1 cellular context compared by ENCODE assay signal in the genomic region with DNA sequence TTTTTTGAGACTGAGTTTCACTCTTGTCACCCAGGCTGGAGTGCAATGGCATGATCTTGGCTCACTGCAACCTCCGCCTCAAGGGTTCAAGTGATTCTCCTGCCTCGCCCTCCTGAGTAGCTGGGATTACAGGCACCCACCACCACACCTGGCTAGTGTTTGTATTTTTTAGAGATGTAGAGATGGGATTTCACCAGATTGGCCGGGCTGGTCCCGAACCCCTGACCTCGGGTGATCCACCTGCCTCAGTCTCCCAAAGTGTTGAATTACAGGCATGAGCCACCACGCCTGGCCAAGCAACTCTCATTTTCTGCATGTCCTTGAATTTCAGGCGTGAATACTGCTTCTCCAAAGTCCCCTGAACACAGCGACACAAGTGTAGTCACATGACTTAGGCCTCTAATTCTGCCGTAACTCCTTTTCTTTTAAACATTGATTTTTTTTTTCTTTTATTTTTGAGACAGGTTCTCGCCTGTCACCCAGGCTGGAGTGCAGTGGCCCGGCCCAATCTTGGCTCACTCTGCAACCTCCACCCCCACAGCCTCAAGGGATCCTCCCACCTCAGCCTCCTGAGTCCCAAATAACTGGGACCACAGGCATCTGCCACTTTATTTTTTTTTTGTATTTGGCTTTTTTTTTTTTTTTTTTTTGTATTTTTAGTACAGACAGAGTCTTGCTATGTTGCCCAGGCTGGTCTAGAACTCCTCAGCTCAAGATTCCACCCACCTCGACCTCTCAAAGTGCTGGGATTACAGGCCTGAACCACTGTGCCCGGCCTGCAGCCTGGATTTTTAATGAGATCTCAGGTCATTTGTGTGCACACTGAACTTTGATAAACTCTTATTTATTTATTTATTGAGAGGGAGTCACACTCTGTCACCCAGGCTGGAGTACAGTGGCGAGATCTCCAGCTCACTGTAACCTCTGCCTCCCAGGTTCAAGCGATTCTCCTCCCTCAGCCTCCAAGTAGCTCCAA.
TF ChIP-seq lines count a peak whose summit lies in the region.

No MANE protein-coding gene starts in this region.

TF ChIP-seq in K562, 482 proteins besides CTCF, POLR2A, EP300 and RAD21:
- TF ChIP-seq, protein P1, sequence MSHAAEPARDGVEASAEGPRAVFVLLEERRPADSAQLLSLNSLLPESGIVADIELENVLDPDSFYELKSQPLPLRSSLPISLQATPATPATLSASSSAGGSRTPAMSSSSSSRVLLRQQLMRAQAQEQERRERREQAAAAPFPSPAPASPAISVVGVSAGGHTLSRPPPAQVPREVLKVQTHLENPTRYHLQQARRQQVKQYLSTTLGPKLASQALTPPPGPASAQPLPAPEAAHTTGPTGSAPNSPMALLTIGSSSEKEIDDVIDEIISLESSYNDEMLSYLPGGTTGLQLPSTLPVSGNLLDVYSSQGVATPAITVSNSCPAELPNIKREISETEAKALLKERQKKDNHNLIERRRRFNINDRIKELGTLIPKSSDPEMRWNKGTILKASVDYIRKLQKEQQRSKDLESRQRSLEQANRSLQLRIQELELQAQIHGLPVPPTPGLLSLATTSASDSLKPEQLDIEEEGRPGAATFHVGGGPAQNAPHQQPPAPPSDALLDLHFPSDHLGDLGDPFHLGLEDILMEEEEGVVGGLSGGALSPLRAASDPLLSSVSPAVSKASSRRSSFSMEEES (CRISPR knock-in tag; IDR thresholded peaks at IDR 0.05), result peak; percentile 83
- TF ChIP-seq, protein P2, sequence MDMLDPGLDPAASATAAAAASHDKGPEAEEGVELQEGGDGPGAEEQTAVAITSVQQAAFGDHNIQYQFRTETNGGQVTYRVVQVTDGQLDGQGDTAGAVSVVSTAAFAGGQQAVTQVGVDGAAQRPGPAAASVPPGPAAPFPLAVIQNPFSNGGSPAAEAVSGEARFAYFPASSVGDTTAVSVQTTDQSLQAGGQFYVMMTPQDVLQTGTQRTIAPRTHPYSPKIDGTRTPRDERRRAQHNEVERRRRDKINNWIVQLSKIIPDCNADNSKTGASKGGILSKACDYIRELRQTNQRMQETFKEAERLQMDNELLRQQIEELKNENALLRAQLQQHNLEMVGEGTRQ (CRISPR knock-in tag; IDR thresholded peaks at IDR 0.05), result 0 out of 2 replicates have a peak, but pooled peaks have one; percentile 17
- TF ChIP-seq ZZZ3 (IDR thresholded peaks at IDR 0.05), result no peak
- no peak for TF ChIP-seq BDP1 (IDR thresholded peaks at IDR 0.05; ENCODE audit: insufficient read depth, insufficient read length)
TF ChIP-seq in K562: peak in this region for 2.
